9 cellular contexts compared by ENCODE assay signal in the genomic region with DNA sequence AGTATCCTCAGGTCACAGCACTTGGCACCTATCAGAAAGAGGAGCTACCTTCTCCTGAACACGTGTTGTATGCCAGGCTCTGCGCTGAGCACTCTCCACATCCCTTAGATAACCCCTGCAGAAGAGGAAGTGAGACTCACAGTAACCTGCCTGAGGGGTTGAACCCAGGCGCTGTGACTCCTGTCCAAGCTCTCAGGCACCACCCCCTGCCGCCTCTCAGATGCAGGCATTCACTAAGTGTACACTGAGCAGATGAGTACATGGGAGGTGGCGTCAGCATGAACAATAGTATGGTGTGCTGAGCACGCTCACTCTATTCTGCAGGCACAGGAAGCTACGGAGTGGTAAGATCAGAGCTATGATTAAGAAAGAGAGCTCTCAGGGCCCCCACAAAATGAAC. TPM values are rescaled to one million over a fixed set of nuclear protein-coding genes. Genes with fewer than 3 reads are reported as not detected.
A peak's percentile ranks its signal among the peaks of the same experiment; 100 is the strongest.
DNase-seq lines count a peak whose midpoint lies in the region; ATAC-seq, FAIRE-seq and TF ChIP-seq lines count a peak whose summit lies in the region.
"Had no signal": no experiment of that assay in that cellular context is flagged by ENCODE, and none has a peak within 500 bp of the region (broad histone marks: within the 10 kb centered on the region; RNA-seq: fewer than 3 reads in every experiment).

No MANE protein-coding gene starts in this region.

- H3K4me1 ChIP-seq in OCI-LY1 (ENCODE audit: insufficient read depth, low read length, severe bottlenecking) (peaks cover 26% of the 10 kb centered on the region), GM12878 (ENCODE audit: control insufficient read depth, insufficient read depth, low read length) (peaks cover 16% of the 10 kb centered on the region), uterus (no peaks in the 10 kb centered on the region), HAP-1 (no peaks in the 10 kb centered on the region), PC-3 (ENCODE audit: insufficient read depth, low read length) (no peaks in the 10 kb centered on the region)

- ATAC-seq in GM18511 (IDR thresholded peaks at IDR 0.05; ENCODE audit: unreplicated experiment) (peak; percentile 99), HG02840 (IDR thresholded peaks at IDR 0.05; ENCODE audit: low FRiP score, unreplicated experiment) (peak; percentile 93), GM12878 (peak; percentile 99), PC-3 (no peak)

- TF ChIP-seq POLR2A in GM12878 (IDR thresholded peaks at IDR 0.05; ENCODE audit: low read depth, low read length) (no peak), uterus (IDR thresholded peaks at IDR 0.05) (no peak)

- H4K20me1 ChIP-seq in OCI-LY1 (ENCODE audit: insufficient read depth, low read length) (no peaks in the 10 kb centered on the region), GM12878 (ENCODE audit: control insufficient read depth, insufficient read depth) (no peaks in the 10 kb centered on the region), PC-3 (ENCODE audit: low read length) (no peaks in the 10 kb centered on the region)

- H3F3A ChIP-seq in OCI-LY1 (ENCODE audit: insufficient read depth, low read length), result no peaks in the 10 kb centered on the region
- H3F3A ChIP-seq in PC-3 (ENCODE audit: low read length, unreplicated experiment), result no peaks in the 10 kb centered on the region

- H3K9ac ChIP-seq in OCI-LY1 (ENCODE audit: low read length) (no peak overlapping the region; the same call in 1 of the 2 replicates), GM12878 (ENCODE audit: control insufficient read depth, insufficient read depth, low read length) (no peak overlapping the region), PC-3 (ENCODE audit: low read length) (no peak overlapping the region)

- intact Hi-C loops in GM12878 (cut with micrococcal nuclease; ENCODE audit: unreplicated experiment) (no loop called here), uterus (cut with DNase I; ENCODE audit: low total_unique reads) (no loop called here), PC-3 (cut with micrococcal nuclease) (no loop called here)

- no peaks in the 10 kb centered on the region for H3K79me2 ChIP-seq in OCI-LY1 (ENCODE audit: insufficient read depth, low read length)
- no peaks in the 10 kb centered on the region for H3K79me2 ChIP-seq in GM12878 (ENCODE audit: control insufficient read depth, insufficient read depth, low read length)
- H3K79me2 ChIP-seq in PC-3 (ENCODE audit: low read length), result no peaks in the 10 kb centered on the region

- H3K4me2 ChIP-seq in OCI-LY1 (ENCODE audit: low read length), result peak overlapping the region; percentile 51
- H3K4me2 ChIP-seq in GM12878 (ENCODE audit: control insufficient read depth, insufficient read depth), result peak overlapping the region; percentile 53
- no peak overlapping the region for H3K4me2 ChIP-seq in PC-3 (ENCODE audit: low read length)

- H3K4me3 ChIP-seq in OCI-LY1 (ENCODE audit: low read depth, low read length, poor library complexity, severe bottlenecking) (peak overlapping the region; percentile 31), GM12878 (no peak overlapping the region), uterus (no peak overlapping the region), HAP-1 (no peak overlapping the region), PC-3 (ENCODE audit: low read length) (no peak overlapping the region)

- H3K9me2 ChIP-seq in OCI-LY1 (ENCODE audit: low read depth, low read length) (no peaks in the 10 kb centered on the region), PC-3 (replicated peaks; ENCODE audit: low read length) (no peaks in the 10 kb centered on the region)

- TF ChIP-seq EP300 in GM12878 (IDR thresholded peaks at IDR 0.05; ENCODE audit: borderline replicate concordance in 1 of 2, control insufficient read depth in 1 of 2, low read depth in 2 of 2, low read length in 2 of 2), result no peak

- peak overlapping the region; percentile 54 for H3K27ac ChIP-seq in OCI-LY1 (ENCODE audit: low read depth, low read length, poor library complexity, severe bottlenecking)
- H3K27ac ChIP-seq in GM12878 (ENCODE audit: control insufficient read depth, insufficient read depth), result 0 out of 2 replicates have a peak overlapping the region, but pooled peaks have one; percentile 4
- no peak overlapping the region for H3K27ac ChIP-seq in uterus
- H3K27ac ChIP-seq in PC-3 (ENCODE audit: low read length), result no peak overlapping the region
- H3K27ac ChIP-seq: neutrophil had no signal

- H3K27me3 ChIP-seq in OCI-LY1 (ENCODE audit: insufficient read depth, low read length) (no peaks in the 10 kb centered on the region), GM12878 (replicated peaks in 1 of 2; ENCODE audit: control insufficient read depth in 2 of 2, insufficient read depth in 2 of 2, low read length in 1 of 2) (no peaks in the 10 kb centered on the region), uterus (no peaks in the 10 kb centered on the region), HAP-1 (ENCODE audit: low read depth) (no peaks in the 10 kb centered on the region), PC-3 (ENCODE audit: low read length) (no peaks in the 10 kb centered on the region)
- H3K27me3 ChIP-seq: neutrophil had no signal

- DNase-seq in GM12878 (ENCODE audit: low read depth, low spot score), result peak; percentile 67
- no peak for DNase-seq in inferior parietal cortex (ENCODE audit: extremely low spot score)
- no peak for DNase-seq in uterus
- DNase-seq in HAP-1 (ENCODE audit: low spot score in 2 of 2), result no peak
- DNase-seq in PC-3, result no peak

- no TSS peak for BruUV-seq in GM12878 (replicated peaks; lab: Mats Ljungman, UMichigan)
- BruUV-seq in PC-3 (replicated peaks; lab: Mats Ljungman, UMichigan), result no TSS peak

- SMC1A ChIA-PET in GM12878 (lab: Charles Lee; ENCODE audit: uncharacterized antibody, unreplicated experiment), result interaction anchor here (0.6 to 1.6 kb wide), 5 partner anchors 18 to 411 kb away, joined by 3 to 7 read pairs (median 3); no protein-coding TSS in a partner anchor

- in situ Hi-C loops in GM12878 (cut with MboI), result no loop called here
- in situ Hi-C loops in HAP-1 (cut with MboI; ENCODE audit: low sequenced_read_pairs), result no loop called here

- POLR2A ChIA-PET in GM12878 (lab: Charles Lee) (interaction anchor here (1.1 kb wide), 1 partner anchor 42 kb away, joined by 3 read pairs; no protein-coding TSS in a partner anchor), PC-3 (lab: Charles Lee; ENCODE audit: unreplicated experiment) (no interaction called here)

- H3K36me3 ChIP-seq in OCI-LY1 (ENCODE audit: insufficient read depth, low read length) (no peaks in the 10 kb centered on the region), GM12878 (ENCODE audit: control insufficient read depth in 2 of 2, insufficient read depth in 2 of 2, low read length in 1 of 2) (no peaks in the 10 kb centered on the region), uterus (no peaks in the 10 kb centered on the region), HAP-1 (replicated peaks) (no peaks in the 10 kb centered on the region; the same call in 1 of the 2 replicates), PC-3 (ENCODE audit: low read depth, low read length) (no peaks in the 10 kb centered on the region)
- H3K36me3 ChIP-seq: neutrophil had no signal

- no peak for TF ChIP-seq RAD21 in GM12878 (IDR thresholded peaks at IDR 0.05; ENCODE audit: insufficient read depth, low read depth, low read length)

- CTCF ChIA-PET in GM12878 (lab: Yijun Ruan, JAX), result interaction anchor here (0.7 to 1.3 kb wide), 2 partner anchors 18 to 22 kb away, joined by 4 read pairs; no protein-coding TSS in a partner anchor
- CTCF ChIA-PET in PC-3 (lab: Charles Lee), result no interaction called here

- peak overlapping the region; percentile 70; the same call in 1 of the 2 replicates for H2AFZ ChIP-seq in OCI-LY1 (ENCODE audit: low read length)
- peak overlapping the region; percentile 81 for H2AFZ ChIP-seq in GM12878 (ENCODE audit: control insufficient read depth, low read depth, low read length)
- no peak overlapping the region for H2AFZ ChIP-seq in PC-3 (ENCODE audit: low read length)

- WGBS in GM12878 (ENCODE audit: insufficient coverage, insufficient replicate concordance, low lambda C conversion rate, missing lambda C conversion rate), result 0% methylated on average over 7 of the region's 7 CpGs

- RAD21 ChIA-PET in GM12878 (lab: Charles Lee; ENCODE audit: unreplicated experiment), result no interaction called here

- H3K9me3 ChIP-seq in OCI-LY1 (ENCODE audit: low read length) (no peaks in the 10 kb centered on the region), GM12878 (replicated peaks; ENCODE audit: control insufficient read depth, insufficient read depth, low read length) (peaks cover 2% of the 10 kb centered on the region; the same call in 1 of the 3 replicates), uterus (no peaks in the 10 kb centered on the region), HAP-1 (no peaks in the 10 kb centered on the region), PC-3 (ENCODE audit: low read length) (no peaks in the 10 kb centered on the region)
- H3K9me3 ChIP-seq: neutrophil had no signal

- no peak for TF ChIP-seq CTCF in OCI-LY1 (IDR thresholded peaks at IDR 0.05; ENCODE audit: low read length)
- no peak for TF ChIP-seq CTCF in GM12878 (IDR thresholded peaks at IDR 0.05 in 2 of 3, conservative IDR thresholded peaks at IDR 0.05 in 1 of 3; ENCODE audit: control insufficient read depth in 2 of 3, extremely low read depth in 1 of 3, insufficient read depth in 1 of 3, low read depth in 3 of 3, low read length in 3 of 3)
- no peak for TF ChIP-seq CTCF in uterus (IDR thresholded peaks at IDR 0.05)
- no peak for TF ChIP-seq CTCF in PC-3 (conservative IDR thresholded peaks at IDR 0.05; ENCODE audit: low read depth, low read length)

- peak; percentile 97 for FAIRE-seq in GM12878 (lab: Jason Lieb, UNC)

RNA-seq across cellular contexts. Expression of a gene that starts 21.0 kb away (rescaled TPM):
- total RNA-seq in GM12878 (2013; cell fraction: nucleolus; rRNA removed), result 35.1 and 36.6 TPM in 2 replicates
- 6.1 and 8.0 TPM in 2 replicates for total RNA-seq in GM12878 (2014; rRNA removed)
- 7.3 and 9.0 TPM in 2 replicates for total RNA-seq in GM12878 (2014; rRNA removed; fragmentation: Illumina TruSeq; extraction: Trizol)
- 9.6 and 10.4 TPM in 2 replicates for total RNA-seq in GM12878 (2021)
- polyA plus RNA-seq in GM12878 (2011; ENCODE audit: low read depth), result 2.9 TPM
- 10.8 and 13.7 TPM in 2 replicates for polyA plus RNA-seq in GM12878 (2011; rRNA removed)
- 4.7 and 5.1 TPM in 2 replicates for polyA plus RNA-seq in GM12878 (2011; cell fraction: cytosol; rRNA removed)
- 15.8 and 20.5 TPM in 2 replicates for polyA plus RNA-seq in GM12878 (2011; cell fraction: nucleus; rRNA removed)
- polyA plus RNA-seq in GM12878 (2012), result 3.2 and 4.3 TPM in 2 replicates
- polyA plus RNA-seq in GM12878 (2014; fragmentation: Illumina TruSeq; extraction: Trizol), result 7.0 and 8.6 TPM in 2 replicates
- 1 to 10 TPM; 2.3 to 2.4 TPM for polyA plus RNA-seq in GM12878 (2014; fragmentation: Nextera tagmentation; extraction: Ambion mirVana)
- 3.9 and 6.2 TPM in 2 replicates for polyA plus RNA-seq in GM12878 (2014; rRNA removed)
- polyA plus RNA-seq in GM12878 (2016; fragmentation: Nextera tagmentation; extraction: Ambion mirVana), result 1 to 10 TPM; 5.9 to 6.3 TPM
- polyA minus RNA-seq in GM12878 (2011; rRNA and poly(A)+ RNA removed), result 30.5 and 36.3 TPM in 2 replicates
- 3.6 and 5.9 TPM in 2 replicates for polyA minus RNA-seq in GM12878 (2011; cell fraction: cytosol; rRNA and poly(A)+ RNA removed)
- polyA minus RNA-seq in GM12878 (2011; cell fraction: nucleus; rRNA and poly(A)+ RNA removed), result 20.3 and 28.6 TPM in 2 replicates
- total RNA-seq in uterus, result 10 to 100 TPM; 23.1 to 49.7 (median 34.0) TPM
- total RNA-seq in PC-3 (2014; rRNA removed), result 8.6 and 8.8 TPM in 2 replicates

Comparison
In these comparisons a context has a peak if more than half of its experiments do, and no peak if none do; other contexts are left out.
1. H3K27ac ChIP-seq: peak in OCI-LY1 (single experiment) and GM12878 (single experiment); none in uterus (0 of 2) and PC-3 (single experiment).